2 cellular contexts compared by ENCODE assay signal in the genomic region with DNA sequence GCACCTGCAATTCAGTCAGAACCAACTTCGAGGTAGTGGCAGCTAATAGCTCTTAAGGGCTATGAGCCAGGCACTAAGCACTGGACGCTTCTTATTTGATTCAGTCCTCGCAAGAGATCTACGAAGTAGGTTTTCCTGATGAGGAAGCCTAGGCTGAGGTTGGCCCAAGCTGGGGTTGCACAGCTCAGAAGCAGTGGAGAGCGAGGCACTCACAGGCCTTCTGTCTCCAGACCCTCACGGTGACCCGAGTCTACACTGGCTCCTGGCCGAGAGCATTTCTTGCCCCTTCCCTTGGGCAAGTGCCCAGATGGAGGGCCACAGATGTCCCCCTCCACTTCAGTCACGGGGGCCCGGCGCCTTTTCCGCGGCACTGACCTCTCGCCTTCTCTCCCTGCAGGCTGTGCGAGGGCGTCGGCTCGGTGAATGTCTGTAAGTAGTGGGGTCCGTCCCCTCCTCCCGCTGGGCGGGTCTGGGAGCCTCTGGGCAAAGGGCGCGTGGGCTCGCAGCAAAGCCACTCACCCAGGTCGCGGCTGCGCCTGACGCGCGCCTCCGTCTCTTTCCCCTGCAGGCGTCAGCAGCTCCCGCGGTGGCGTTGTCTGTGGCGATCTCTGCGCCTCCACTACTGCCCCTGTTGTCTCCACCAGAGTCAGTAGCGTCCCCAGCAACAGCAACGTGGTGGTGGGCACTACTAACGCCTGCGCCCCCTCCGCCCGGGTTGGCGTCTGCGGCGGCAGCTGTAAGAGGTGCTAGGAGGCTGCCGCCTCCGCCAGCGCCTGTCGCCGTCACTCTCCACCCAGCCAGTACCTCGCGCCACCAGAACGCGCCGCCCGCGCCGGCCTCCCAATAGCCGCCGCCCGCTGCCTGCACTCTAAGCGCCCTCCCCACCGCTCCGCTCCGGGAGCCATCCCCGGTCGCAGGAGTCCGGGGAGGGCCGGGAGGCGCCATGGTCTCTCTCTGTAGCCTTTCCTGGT.
TF ChIP-seq lines count a peak whose summit lies in the region.

No MANE protein-coding gene starts in this region.

TF ChIP-seq in A549, 52 proteins besides CTCF, POLR2A, EP300 and RAD21 (continued from another document):
- no peak for TF ChIP-seq RNF2 (IDR thresholded peaks at IDR 0.05; ENCODE audit: borderline replicate concordance, low read depth)
- TF ChIP-seq HES2 (IDR thresholded peaks at IDR 0.05) = no peak
- no peak for TF ChIP-seq NFE2L2 (conservative IDR thresholded peaks at IDR 0.05; ENCODE audit: low read length)
- TF ChIP-seq PHF8 (IDR thresholded peaks at IDR 0.05; ENCODE audit: borderline replicate concordance, low read depth) = no peak
- no peak for TF ChIP-seq CHD4 (IDR thresholded peaks at IDR 0.05; ENCODE audit: borderline replicate concordance)
- TF ChIP-seq, protein P1, sequence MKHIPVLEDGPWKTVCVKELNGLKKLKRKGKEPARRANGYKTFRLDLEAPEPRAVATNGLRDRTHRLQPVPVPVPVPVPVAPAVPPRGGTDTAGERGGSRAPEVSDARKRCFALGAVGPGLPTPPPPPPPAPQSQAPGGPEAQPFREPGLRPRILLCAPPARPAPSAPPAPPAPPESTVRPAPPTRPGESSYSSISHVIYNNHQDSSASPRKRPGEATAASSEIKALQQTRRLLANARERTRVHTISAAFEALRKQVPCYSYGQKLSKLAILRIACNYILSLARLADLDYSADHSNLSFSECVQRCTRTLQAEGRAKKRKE (CRISPR knock-in tag; IDR thresholded peaks at IDR 0.05; ENCODE audit: low read depth) = no peak
- TF ChIP-seq TP53 (CRISPR knock-in tag; IDR thresholded peaks at IDR 0.05) = no peak
- no peak; the same call in 1 of the 2 replicates for TF ChIP-seq E2F6 (IDR thresholded peaks at IDR 0.05; ENCODE audit: borderline replicate concordance, low read depth)
- no peak for TF ChIP-seq FOSB (CRISPR knock-in tag; IDR thresholded peaks at IDR 0.05)
- no peak for TF ChIP-seq HEYL (CRISPR knock-in tag; IDR thresholded peaks at IDR 0.05)
- no peak for TF ChIP-seq JUNB (IDR thresholded peaks at IDR 0.05)
- TF ChIP-seq EHF (CRISPR knock-in tag; IDR thresholded peaks at IDR 0.05) = no peak
- no peak for TF ChIP-seq RARB (CRISPR knock-in tag; IDR thresholded peaks at IDR 0.05)
- TF ChIP-seq MAZ (IDR thresholded peaks at IDR 0.05; ENCODE audit: borderline replicate concordance, low read depth, low read length) = no peak
- no peak for TF ChIP-seq POLR2AphosphoS2 (conservative IDR thresholded peaks at IDR 0.05; ENCODE audit: low read length)
- TF ChIP-seq RCOR1 (IDR thresholded peaks at IDR 0.05; ENCODE audit: low read depth, low read length) = no peak
- no peak for TF ChIP-seq NPAS2 (CRISPR knock-in tag; IDR thresholded peaks at IDR 0.05; ENCODE audit: borderline replicate concordance)
- TF ChIP-seq MAX (IDR thresholded peaks at IDR 0.05) = no peak; the same call in 1 of the 2 replicates
- no peak for TF ChIP-seq HOXA7 (CRISPR knock-in tag; IDR thresholded peaks at IDR 0.05)

TF ChIP-seq in SK-N-SH treated with all-trans-retinoic acid at 6 μM for 48 hours, 23 proteins besides CTCF, POLR2A, EP300 and RAD21 (continued from another document):
- TF ChIP-seq SNAI2 (CRISPR knock-in tag; IDR thresholded peaks at IDR 0.05) = no peak
- TF ChIP-seq, protein P2, sequence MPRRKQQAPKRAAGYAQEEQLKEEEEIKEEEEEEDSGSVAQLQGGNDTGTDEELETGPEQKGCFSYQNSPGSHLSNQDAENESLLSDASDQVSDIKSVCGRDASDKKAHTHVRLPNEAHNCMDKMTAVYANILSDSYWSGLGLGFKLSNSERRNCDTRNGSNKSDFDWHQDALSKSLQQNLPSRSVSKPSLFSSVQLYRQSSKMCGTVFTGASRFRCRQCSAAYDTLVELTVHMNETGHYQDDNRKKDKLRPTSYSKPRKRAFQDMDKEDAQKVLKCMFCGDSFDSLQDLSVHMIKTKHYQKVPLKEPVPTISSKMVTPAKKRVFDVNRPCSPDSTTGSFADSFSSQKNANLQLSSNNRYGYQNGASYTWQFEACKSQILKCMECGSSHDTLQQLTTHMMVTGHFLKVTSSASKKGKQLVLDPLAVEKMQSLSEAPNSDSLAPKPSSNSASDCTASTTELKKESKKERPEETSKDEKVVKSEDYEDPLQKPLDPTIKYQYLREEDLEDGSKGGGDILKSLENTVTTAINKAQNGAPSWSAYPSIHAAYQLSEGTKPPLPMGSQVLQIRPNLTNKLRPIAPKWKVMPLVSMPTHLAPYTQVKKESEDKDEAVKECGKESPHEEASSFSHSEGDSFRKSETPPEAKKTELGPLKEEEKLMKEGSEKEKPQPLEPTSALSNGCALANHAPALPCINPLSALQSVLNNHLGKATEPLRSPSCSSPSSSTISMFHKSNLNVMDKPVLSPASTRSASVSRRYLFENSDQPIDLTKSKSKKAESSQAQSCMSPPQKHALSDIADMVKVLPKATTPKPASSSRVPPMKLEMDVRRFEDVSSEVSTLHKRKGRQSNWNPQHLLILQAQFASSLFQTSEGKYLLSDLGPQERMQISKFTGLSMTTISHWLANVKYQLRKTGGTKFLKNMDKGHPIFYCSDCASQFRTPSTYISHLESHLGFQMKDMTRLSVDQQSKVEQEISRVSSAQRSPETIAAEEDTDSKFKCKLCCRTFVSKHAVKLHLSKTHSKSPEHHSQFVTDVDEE (CRISPR knock-in tag; IDR thresholded peaks at IDR 0.05) = no peak; the same call in 1 of the 2 replicates
- TF ChIP-seq ISL1 (CRISPR knock-in tag; IDR thresholded peaks at IDR 0.05) = no peak
- TF ChIP-seq, protein P3, sequence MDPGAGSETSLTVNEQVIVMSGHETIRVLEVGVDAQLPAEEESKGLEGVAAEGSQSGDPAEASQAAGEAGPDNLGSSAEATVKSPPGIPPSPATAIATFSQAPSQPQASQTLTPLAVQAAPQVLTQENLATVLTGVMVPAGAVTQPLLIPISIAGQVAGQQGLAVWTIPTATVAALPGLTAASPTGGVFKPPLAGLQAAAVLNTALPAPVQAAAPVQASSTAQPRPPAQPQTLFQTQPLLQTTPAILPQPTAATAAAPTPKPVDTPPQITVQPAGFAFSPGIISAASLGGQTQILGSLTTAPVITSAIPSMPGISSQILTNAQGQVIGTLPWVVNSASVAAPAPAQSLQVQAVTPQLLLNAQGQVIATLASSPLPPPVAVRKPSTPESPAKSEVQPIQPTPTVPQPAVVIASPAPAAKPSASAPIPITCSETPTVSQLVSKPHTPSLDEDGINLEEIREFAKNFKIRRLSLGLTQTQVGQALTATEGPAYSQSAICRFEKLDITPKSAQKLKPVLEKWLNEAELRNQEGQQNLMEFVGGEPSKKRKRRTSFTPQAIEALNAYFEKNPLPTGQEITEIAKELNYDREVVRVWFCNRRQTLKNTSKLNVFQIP (CRISPR knock-in tag; IDR thresholded peaks at IDR 0.05; ENCODE audit: borderline replicate concordance, low read depth) = no peak
- TF ChIP-seq, protein P4, sequence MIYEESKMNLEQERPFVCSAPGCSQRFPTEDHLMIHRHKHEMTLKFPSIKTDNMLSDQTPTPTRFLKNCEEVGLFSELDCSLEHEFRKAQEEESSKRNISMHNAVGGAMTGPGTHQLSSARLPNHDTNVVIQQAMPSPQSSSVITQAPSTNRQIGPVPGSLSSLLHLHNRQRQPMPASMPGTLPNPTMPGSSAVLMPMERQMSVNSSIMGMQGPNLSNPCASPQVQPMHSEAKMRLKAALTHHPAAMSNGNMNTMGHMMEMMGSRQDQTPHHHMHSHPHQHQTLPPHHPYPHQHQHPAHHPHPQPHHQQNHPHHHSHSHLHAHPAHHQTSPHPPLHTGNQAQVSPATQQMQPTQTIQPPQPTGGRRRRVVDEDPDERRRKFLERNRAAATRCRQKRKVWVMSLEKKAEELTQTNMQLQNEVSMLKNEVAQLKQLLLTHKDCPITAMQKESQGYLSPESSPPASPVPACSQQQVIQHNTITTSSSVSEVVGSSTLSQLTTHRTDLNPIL (CRISPR knock-in tag; IDR thresholded peaks at IDR 0.05; ENCODE audit: low read depth) = no peak
- TF ChIP-seq ZFP3 (CRISPR knock-in tag; IDR thresholded peaks at IDR 0.05) = no peak
- no peak for TF ChIP-seq ARNTL (CRISPR knock-in tag; IDR thresholded peaks at IDR 0.05; ENCODE audit: borderline replicate concordance, low read depth)
- TF ChIP-seq BACH2 (CRISPR knock-in tag; IDR thresholded peaks at IDR 0.05; ENCODE audit: borderline replicate concordance) = no peak
- TF ChIP-seq ZC3H10 (CRISPR knock-in tag; IDR thresholded peaks at IDR 0.05) = no peak
- TF ChIP-seq ZNF8 (CRISPR knock-in tag; IDR thresholded peaks at IDR 0.05) = no peak
- TF ChIP-seq PATZ1 (CRISPR knock-in tag; IDR thresholded peaks at IDR 0.05; ENCODE audit: borderline replicate concordance) = no peak
TF ChIP-seq in SK-N-SH treated with all-trans-retinoic acid at 6 μM for 48 hours: peak in this region for 0.
